Comparison of ENCODE assay signal across 9 cellular contexts in the genomic region with DNA sequence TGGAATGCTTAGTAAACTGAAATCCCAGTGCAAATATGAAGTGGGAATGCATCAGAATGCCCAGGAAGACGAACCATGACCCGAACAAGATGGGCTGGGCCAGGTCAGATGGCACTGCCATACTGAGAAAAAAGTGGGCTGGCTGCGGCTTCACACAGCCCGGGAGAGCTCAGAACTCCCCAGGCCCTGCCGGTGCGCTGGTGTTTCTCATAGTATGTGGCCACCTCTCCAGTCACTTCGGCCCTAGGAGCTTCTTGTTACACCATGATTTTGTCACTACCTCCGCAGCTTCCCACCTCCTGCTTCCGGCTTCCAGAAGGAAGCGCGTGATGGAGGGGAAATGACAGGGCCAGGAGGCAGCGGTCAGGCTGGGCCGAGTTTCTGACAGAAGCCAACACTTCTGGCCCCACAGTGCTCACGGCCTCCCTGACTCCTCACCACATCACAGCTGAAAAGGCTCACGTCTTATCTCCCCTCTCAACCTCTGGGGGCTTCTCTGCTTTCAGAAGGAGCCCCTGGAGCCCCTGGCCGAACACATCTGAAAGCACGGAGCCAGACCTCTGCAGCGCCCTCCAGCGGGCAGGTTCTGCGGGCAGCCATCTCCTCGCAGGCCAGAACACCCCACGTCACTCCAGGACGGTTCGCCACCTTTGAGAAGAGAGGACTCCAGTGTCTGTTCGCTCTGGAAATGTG. TPM values are rescaled to one million over a fixed set of nuclear protein-coding genes. Genes with fewer than 3 reads are reported as not detected.
DNase-seq lines count a peak whose midpoint lies in the region; ATAC-seq and TF ChIP-seq lines count a peak whose summit lies in the region.
"Had no signal": no experiment of that assay in that cellular context is flagged by ENCODE, and none has a peak within 500 bp of the region (broad histone marks: within the 10 kb centered on the region; RNA-seq: fewer than 3 reads in every experiment).

No MANE protein-coding gene starts in this region.

- H3K9ac ChIP-seq in subcutaneous abdominal adipose tissue (ENCODE audit: low read length in 5 of 5): peak overlapping the region in 1 of 5 donors; percentile 9

- DNase-seq in activated CD4-positive, alpha-beta T cell treated with anti-CD3 and anti-CD28 coated beads for 36 hours: peak; percentile 85
- no peak for DNase-seq in activated CD4-positive, alpha-beta T cell treated with anti-CD3 and anti-CD28 coated beads for 1 hour
- DNase-seq in activated T-cell treated with anti-CD3 and anti-CD28 coated beads, Interleukin-2, amount 50 U/mL, for 72 hours: peak; percentile 85
- DNase-seq in kidney epithelial cell (ENCODE audit: low read depth): no peak
- no peak for DNase-seq in SIG-M5 treated with dmso at 0.1 percent for 504 hours (lab: John Stamatoyannopoulos, UW; ENCODE audit: unreplicated experiment)
- DNase-seq in NCI-H2196 treated with DMSO at 0.1 percent for 48 hours (lab: John Stamatoyannopoulos, UW; ENCODE audit: unreplicated experiment): no peak

- H3K4me3 ChIP-seq in kidney epithelial cell (ENCODE audit: low read depth, low read length) (no peak overlapping the region), subcutaneous abdominal adipose tissue (ENCODE audit: low read depth in 1 of 5, low read length in 5 of 5) (no peak overlapping the region), gastroesophageal sphincter (no peak overlapping the region)
- H3K4me3 ChIP-seq: SK-N-MC had no signal

- intact Hi-C loops in activated CD4-positive, alpha-beta T cell treated with anti-CD3 and anti-CD28 coated beads for 36 hours (cut with DNase I, micrococcal nuclease): loop anchor here (5.0 to 10.0 kb wide), 14 partner anchors 36 to 1291 kb away; a partner anchor contains a TSS

- H3K36me3 ChIP-seq in kidney epithelial cell (ENCODE audit: control insufficient read depth, insufficient read depth, low read length) (no peaks in the 10 kb centered on the region), subcutaneous abdominal adipose tissue (ENCODE audit: control insufficient read depth in 5 of 5, insufficient read depth in 5 of 5, low read length in 5 of 5) (peaks cover 0 to 12% (median 2%) of the 10 kb centered on the region in 5 donors), gastroesophageal sphincter (peaks cover 0 to 3% of the 10 kb centered on the region in 2 donors)

- H3K27ac ChIP-seq in subcutaneous abdominal adipose tissue (ENCODE audit: low read depth, low read length) (peak overlapping the region; percentile 58), gastroesophageal sphincter (peak overlapping the region in 2 of 4 donors; percentile 19 to 68)
- H3K27ac ChIP-seq: SK-N-MC had no signal

- H3K27me3 ChIP-seq in kidney epithelial cell (ENCODE audit: control insufficient read depth, insufficient read depth, low read length) (no peaks in the 10 kb centered on the region), subcutaneous abdominal adipose tissue (ENCODE audit: control insufficient read depth in 5 of 5, insufficient read depth in 4 of 5, low read length in 5 of 5) (no peaks in the 10 kb centered on the region), gastroesophageal sphincter (no peaks in the 10 kb centered on the region)

- H3K27me3 Mint-ChIP-seq in activated CD4-positive, alpha-beta T cell treated with anti-CD3 and anti-CD28 coated beads for 36 hours: no peaks in the 10 kb centered on the region
- no peaks in the 10 kb centered on the region for H3K27me3 Mint-ChIP-seq in activated T-cell treated with anti-CD3 and anti-CD28 coated beads, Interleukin-2, amount 50 U/mL, for 72 hours (ENCODE audit: low read depth)

- H3K9me3 Mint-ChIP-seq in activated CD4-positive, alpha-beta T cell treated with anti-CD3 and anti-CD28 coated beads for 36 hours (ENCODE audit: low read depth): no peaks in the 10 kb centered on the region
- no peaks in the 10 kb centered on the region for H3K9me3 Mint-ChIP-seq in activated T-cell treated with anti-CD3 and anti-CD28 coated beads, Interleukin-2, amount 50 U/mL, for 72 hours

- no peak for TF ChIP-seq EP300 in gastroesophageal sphincter (IDR thresholded peaks at IDR 0.05)

- WGBS in gastroesophageal sphincter (ENCODE audit: low coverage in 1 of 2), 2 donors: no CpG with 5 or more reads among the region's 25 CpGs

- H3K9me3 ChIP-seq in subcutaneous abdominal adipose tissue (ENCODE audit: control insufficient read depth in 5 of 5, low read length in 5 of 5) (no peaks in the 10 kb centered on the region), gastroesophageal sphincter (no peaks in the 10 kb centered on the region)

- peak; percentile 8 for ATAC-seq in activated CD4-positive, alpha-beta T cell treated with anti-CD3 and anti-CD28 coated beads for 36 hours
- peak; percentile 17 to 27 for ATAC-seq in activated T-cell treated with anti-CD3 and anti-CD28 coated beads, Interleukin-2, amount 50 U/mL, for 72 hours (replicated peaks in 1 of 2)
- no peak for ATAC-seq in gastroesophageal sphincter

- CTCF ChIA-PET in activated CD4-positive, alpha-beta T cell treated with anti-CD3 and anti-CD28 coated beads for 36 hours (lab: Charles Lee): interaction anchor here (0.6 to 6.1 kb wide), 21 partner anchors 10 to 1020 kb away, joined by 3 to 187 read pairs (median 4); no protein-coding TSS in a partner anchor

- peak; percentile 19 for TF ChIP-seq CTCF in kidney epithelial cell (IDR thresholded peaks at IDR 0.05; ENCODE audit: insufficient read depth, low read length, poor library complexity, severe bottlenecking)
- TF ChIP-seq CTCF in gastroesophageal sphincter (IDR thresholded peaks at IDR 0.05): no peak

- peak overlapping the region; percentile 100 for H3K27ac Mint-ChIP-seq in activated CD4-positive, alpha-beta T cell treated with anti-CD3 and anti-CD28 coated beads for 36 hours
- H3K27ac Mint-ChIP-seq in activated T-cell treated with anti-CD3 and anti-CD28 coated beads, Interleukin-2, amount 50 U/mL, for 72 hours: peak overlapping the region; percentile 99

- H3K4me3 Mint-ChIP-seq in activated CD4-positive, alpha-beta T cell treated with anti-CD3 and anti-CD28 coated beads for 36 hours: peak overlapping the region; percentile 76
- H3K4me3 Mint-ChIP-seq in activated T-cell treated with anti-CD3 and anti-CD28 coated beads, Interleukin-2, amount 50 U/mL, for 72 hours: peak overlapping the region; percentile 91 to 94

- peaks cover 5 to 53% (median 36%) of the 10 kb centered on the region in 5 donors for H3K4me1 ChIP-seq in subcutaneous abdominal adipose tissue (ENCODE audit: control insufficient read depth in 5 of 5, insufficient read depth in 5 of 5, low read length in 5 of 5)
- peaks cover 0 to 27% (median 9%) of the 10 kb centered on the region in 3 donors for H3K4me1 ChIP-seq in gastroesophageal sphincter

- POLR2A ChIA-PET in activated CD4-positive, alpha-beta T cell treated with anti-CD3 and anti-CD28 coated beads for 36 hours (lab: Charles Lee): interaction anchor here (0.7 to 1.1 kb wide), 10 partner anchors 9 to 570 kb away, joined by 3 to 7 read pairs (median 3); a partner anchor contains a TSS

- H3K36me3 Mint-ChIP-seq in activated CD4-positive, alpha-beta T cell treated with anti-CD3 and anti-CD28 coated beads for 36 hours (ENCODE audit: low read depth): peaks cover 31% of the 10 kb centered on the region
- H3K36me3 Mint-ChIP-seq in activated T-cell treated with anti-CD3 and anti-CD28 coated beads, Interleukin-2, amount 50 U/mL, for 72 hours (ENCODE audit: insufficient read depth in 2 of 2): peaks cover 1 to 5% of the 10 kb centered on the region in 2 donors

- no peak for TF ChIP-seq POLR2A in gastroesophageal sphincter (IDR thresholded peaks at IDR 0.05)

- H3K4me1 Mint-ChIP-seq in activated CD4-positive, alpha-beta T cell treated with anti-CD3 and anti-CD28 coated beads for 36 hours: peaks cover 86% of the 10 kb centered on the region
- peaks cover 95% of the 10 kb centered on the region for H3K4me1 Mint-ChIP-seq in activated T-cell treated with anti-CD3 and anti-CD28 coated beads, Interleukin-2, amount 50 U/mL, for 72 hours (ENCODE audit: low read depth)

RNA-seq across cellular contexts. Expression of a gene that starts 30.7 kb away (rescaled TPM):
- 100 to 1,000 TPM; 265 to 302 TPM for total RNA-seq in activated CD4-positive, alpha-beta T cell treated with anti-CD3 and anti-CD28 coated beads for 36 hours
- total RNA-seq in activated T-cell treated with anti-CD3 and anti-CD28 coated beads, Interleukin-2, amount 50 U/mL, for 72 hours: 100 to 1,000 TPM; 165 to 188 TPM
- 328 and 351 TPM in 2 replicates for total RNA-seq in kidney epithelial cell
- 100 to 1,000 TPM; 123 to 228 (median 171) TPM for total RNA-seq in gastroesophageal sphincter

RNA-seq across cellular contexts. Expression of a gene that starts 39.7 kb away (rescaled TPM):
- 10 to 100 TPM in 1 of 2 experiments, 1 to 10 TPM in 1; 8.3 to 10.5 TPM for total RNA-seq in activated CD4-positive, alpha-beta T cell treated with anti-CD3 and anti-CD28 coated beads for 36 hours
- total RNA-seq in activated T-cell treated with anti-CD3 and anti-CD28 coated beads, Interleukin-2, amount 50 U/mL, for 72 hours: 10 to 100 TPM; 18.8 to 21.9 TPM
- total RNA-seq in kidney epithelial cell: 23.2 and 23.6 TPM in 2 replicates
- 10 to 100 TPM; 23.8 to 42.0 (median 31.0) TPM for total RNA-seq in gastroesophageal sphincter

Comparison
In these comparisons a context has a peak if more than half of its experiments do, and no peak if none do; other contexts are left out.
1. DNase-seq: peak in activated CD4-positive, alpha-beta T cell treated with anti-CD3 and anti-CD28 coated beads for 36 hours (single experiment) and activated T-cell treated with anti-CD3 and anti-CD28 coated beads, Interleukin-2, amount 50 U/mL, for 72 hours (2 of 2); none in activated CD4-positive, alpha-beta T cell treated with anti-CD3 and anti-CD28 coated beads for 1 hour (single experiment), kidney epithelial cell (single experiment), SIG-M5 treated with dmso at 0.1 percent for 504 hours (single experiment) and NCI-H2196 treated with DMSO at 0.1 percent for 48 hours (single experiment).